In the genomic region with DNA sequence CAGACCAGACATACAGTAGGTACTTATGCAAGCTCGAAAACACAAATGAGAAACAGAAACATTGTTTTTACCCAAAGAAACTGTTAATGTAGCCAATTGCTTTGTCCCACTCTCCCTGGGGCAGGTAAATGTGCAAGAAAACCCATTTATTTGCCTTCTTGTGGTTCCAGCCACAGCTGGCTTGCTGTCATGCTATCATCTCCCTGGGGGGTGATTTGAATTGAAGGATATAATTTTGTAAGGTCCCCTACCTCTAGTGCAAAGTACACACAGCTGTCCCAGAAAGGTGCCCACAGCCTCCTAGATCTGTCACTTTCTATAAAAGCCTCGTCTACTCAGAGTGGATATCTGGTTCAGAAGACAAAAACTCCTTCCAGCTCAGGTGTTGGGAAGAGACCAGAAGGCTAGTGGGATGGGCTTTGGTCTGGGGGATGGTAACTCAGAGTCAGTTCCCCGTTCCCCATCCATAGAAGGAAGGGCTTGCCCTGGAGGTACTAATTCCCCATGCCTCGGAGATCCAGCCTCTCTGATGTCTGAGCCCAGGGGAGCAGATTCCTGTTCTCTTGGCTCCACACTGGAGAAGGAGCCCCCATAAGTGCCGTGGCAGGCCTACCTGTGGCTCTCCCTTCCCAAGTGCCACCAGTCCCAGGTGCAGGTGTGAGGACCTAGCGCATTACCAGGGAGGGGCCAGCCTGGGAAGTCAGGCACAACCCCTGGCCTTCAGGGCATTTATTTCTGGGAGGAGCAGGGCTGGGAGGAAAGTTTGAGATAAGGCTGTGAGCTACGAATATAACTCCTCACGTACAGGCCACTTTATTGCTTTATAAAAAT, we compare ENCODE assay signal across 1 cellular context.
TF ChIP-seq lines count a peak whose summit lies in the region.

No MANE protein-coding gene starts in this region.

TF ChIP-seq in HepG2, 621 proteins besides CTCF, POLR2A, EP300 and RAD21:
- TF ChIP-seq ZNF547 (CRISPR knock-in tag; IDR thresholded peaks at IDR 0.05) (no peak), ELF4 (CRISPR knock-in tag; IDR thresholded peaks at IDR 0.05; ENCODE audit: borderline replicate concordance) (no peak), HNF4A (CRISPR knock-in tag; IDR thresholded peaks at IDR 0.05) (peak; percentile 41; the same call in 1 of the 2 replicates), ZNF577 (CRISPR knock-in tag; IDR thresholded peaks at IDR 0.05; ENCODE audit: borderline replicate concordance, low read depth) (no peak), GATAD2A (CRISPR knock-in tag; IDR thresholded peaks at IDR 0.05) (0 out of 2 replicates have a peak, but pooled peaks have one; percentile 18)
- TF ChIP-seq, protein P1, sequence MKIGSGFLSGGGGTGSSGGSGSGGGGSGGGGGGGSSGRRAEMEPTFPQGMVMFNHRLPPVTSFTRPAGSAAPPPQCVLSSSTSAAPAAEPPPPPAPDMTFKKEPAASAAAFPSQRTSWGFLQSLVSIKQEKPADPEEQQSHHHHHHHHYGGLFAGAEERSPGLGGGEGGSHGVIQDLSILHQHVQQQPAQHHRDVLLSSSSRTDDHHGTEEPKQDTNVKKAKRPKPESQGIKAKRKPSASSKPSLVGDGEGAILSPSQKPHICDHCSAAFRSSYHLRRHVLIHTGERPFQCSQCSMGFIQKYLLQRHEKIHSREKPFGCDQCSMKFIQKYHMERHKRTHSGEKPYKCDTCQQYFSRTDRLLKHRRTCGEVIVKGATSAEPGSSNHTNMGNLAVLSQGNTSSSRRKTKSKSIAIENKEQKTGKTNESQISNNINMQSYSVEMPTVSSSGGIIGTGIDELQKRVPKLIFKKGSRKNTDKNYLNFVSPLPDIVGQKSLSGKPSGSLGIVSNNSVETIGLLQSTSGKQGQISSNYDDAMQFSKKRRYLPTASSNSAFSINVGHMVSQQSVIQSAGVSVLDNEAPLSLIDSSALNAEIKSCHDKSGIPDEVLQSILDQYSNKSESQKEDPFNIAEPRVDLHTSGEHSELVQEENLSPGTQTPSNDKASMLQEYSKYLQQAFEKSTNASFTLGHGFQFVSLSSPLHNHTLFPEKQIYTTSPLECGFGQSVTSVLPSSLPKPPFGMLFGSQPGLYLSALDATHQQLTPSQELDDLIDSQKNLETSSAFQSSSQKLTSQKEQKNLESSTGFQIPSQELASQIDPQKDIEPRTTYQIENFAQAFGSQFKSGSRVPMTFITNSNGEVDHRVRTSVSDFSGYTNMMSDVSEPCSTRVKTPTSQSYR (CRISPR knock-in tag; IDR thresholded peaks at IDR 0.05; ENCODE audit: borderline replicate concordance) = peak; percentile 56; the same call in 1 of the 2 replicates
- TF ChIP-seq, protein P2, sequence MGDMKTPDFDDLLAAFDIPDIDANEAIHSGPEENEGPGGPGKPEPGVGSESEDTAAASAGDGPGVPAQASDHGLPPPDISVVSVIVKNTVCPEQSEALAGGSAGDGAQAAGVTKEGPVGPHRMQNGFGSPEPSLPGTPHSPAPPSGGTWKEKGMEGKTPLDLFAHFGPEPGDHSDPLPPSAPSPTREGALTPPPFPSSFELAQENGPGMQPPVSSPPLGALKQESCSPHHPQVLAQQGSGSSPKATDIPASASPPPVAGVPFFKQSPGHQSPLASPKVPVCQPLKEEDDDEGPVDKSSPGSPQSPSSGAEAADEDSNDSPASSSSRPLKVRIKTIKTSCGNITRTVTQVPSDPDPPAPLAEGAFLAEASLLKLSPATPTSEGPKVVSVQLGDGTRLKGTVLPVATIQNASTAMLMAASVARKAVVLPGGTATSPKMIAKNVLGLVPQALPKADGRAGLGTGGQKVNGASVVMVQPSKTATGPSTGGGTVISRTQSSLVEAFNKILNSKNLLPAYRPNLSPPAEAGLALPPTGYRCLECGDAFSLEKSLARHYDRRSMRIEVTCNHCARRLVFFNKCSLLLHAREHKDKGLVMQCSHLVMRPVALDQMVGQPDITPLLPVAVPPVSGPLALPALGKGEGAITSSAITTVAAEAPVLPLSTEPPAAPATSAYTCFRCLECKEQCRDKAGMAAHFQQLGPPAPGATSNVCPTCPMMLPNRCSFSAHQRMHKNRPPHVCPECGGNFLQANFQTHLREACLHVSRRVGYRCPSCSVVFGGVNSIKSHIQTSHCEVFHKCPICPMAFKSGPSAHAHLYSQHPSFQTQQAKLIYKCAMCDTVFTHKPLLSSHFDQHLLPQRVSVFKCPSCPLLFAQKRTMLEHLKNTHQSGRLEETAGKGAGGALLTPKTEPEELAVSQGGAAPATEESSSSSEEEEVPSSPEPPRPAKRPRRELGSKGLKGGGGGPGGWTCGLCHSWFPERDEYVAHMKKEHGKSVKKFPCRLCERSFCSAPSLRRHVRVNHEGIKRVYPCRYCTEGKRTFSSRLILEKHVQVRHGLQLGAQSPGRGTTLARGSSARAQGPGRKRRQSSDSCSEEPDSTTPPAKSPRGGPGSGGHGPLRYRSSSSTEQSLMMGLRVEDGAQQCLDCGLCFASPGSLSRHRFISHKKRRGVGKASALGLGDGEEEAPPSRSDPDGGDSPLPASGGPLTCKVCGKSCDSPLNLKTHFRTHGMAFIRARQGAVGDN (CRISPR knock-in tag; IDR thresholded peaks at IDR 0.05) = peak; percentile 23; the same call in 1 of the 2 replicates
- TF ChIP-seq, protein P3, sequence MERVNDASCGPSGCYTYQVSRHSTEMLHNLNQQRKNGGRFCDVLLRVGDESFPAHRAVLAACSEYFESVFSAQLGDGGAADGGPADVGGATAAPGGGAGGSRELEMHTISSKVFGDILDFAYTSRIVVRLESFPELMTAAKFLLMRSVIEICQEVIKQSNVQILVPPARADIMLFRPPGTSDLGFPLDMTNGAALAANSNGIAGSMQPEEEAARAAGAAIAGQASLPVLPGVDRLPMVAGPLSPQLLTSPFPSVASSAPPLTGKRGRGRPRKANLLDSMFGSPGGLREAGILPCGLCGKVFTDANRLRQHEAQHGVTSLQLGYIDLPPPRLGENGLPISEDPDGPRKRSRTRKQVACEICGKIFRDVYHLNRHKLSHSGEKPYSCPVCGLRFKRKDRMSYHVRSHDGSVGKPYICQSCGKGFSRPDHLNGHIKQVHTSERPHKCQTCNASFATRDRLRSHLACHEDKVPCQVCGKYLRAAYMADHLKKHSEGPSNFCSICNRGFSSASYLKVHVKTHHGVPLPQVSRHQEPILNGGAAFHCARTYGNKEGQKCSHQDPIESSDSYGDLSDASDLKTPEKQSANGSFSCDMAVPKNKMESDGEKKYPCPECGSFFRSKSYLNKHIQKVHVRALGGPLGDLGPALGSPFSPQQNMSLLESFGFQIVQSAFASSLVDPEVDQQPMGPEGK (CRISPR knock-in tag; IDR thresholded peaks at IDR 0.05) = 0 out of 2 replicates have a peak, but pooled peaks have one; percentile 8
